ENCODE assay signal across 8 cellular contexts in the genomic region with DNA sequence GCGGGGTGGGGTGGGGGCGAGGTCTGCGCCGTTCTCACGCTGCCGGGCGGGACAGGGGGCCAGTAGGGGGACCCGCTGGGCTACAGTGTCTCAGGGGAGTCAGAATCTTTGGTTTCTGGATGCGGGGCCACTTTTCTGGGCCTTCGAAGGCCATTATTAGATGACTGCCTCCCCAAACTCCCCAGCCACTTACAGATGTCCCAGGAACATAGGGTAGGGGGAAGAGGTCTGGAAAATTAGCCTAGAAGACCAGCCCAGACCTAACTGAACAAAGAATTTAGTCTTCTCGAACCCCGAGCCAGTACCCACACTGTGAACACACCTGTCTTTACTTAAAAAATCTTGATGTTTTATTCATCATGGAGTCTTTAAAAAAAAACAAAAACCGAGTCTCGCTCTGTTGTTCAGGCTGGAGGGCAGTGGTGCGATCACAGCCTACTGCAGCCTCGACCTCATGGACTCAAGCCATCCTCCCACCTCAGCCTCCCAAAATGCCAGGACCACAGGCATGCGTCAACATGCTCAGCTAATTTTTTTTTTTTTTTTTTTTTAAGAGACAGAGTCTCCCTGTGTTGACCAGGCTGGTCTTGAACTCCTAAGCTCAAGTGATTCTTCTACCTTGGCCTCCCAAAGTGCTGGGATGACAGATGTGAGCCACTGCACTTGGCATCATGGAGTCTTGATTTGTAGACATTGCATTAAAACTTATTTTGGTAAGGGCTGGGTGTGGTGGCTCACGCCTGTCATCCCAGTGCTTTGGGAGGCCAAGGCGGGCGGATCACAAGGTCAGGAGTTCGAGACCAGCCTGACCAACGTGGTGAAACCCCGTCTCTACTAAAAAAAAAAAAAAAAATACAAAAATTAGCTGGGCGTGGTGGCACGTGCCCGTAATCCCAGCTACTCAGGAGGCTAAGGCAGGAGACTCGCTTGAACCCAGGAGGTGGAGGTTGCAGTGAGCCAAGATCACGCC. TPM values are rescaled to one million over a fixed set of nuclear protein-coding genes. Genes with fewer than 3 reads are reported as not detected.
DNase-seq lines count a peak whose midpoint lies in the region; ATAC-seq and TF ChIP-seq lines count a peak whose summit lies in the region.

No MANE protein-coding gene starts in this region.

- H3K27me3 ChIP-seq in Caco-2 (replicated peaks; ENCODE audit: control insufficient read depth, insufficient read depth, low read length) (no peaks in the 10 kb centered on the region), Peyer's patch (no peaks in the 10 kb centered on the region), psoas muscle (ENCODE audit: insufficient read depth in 3 of 3, low read length in 2 of 3) (no peaks in the 10 kb centered on the region)

- H3K4me3 ChIP-seq in Caco-2 (ENCODE audit: low read depth, low read length) (peak overlapping the region; percentile 61), Peyer's patch (peak overlapping the region; percentile 45 to 56 (median 46)), foreskin fibroblast (ENCODE audit: low read depth in 1 of 2, low read length in 2 of 2) (peak overlapping the region; percentile 49 to 57), psoas muscle (peak overlapping the region; percentile 61)

- H3K4me1 ChIP-seq in Caco-2 (peaks cover 31% of the 10 kb centered on the region), Peyer's patch (peaks cover 0 to 72% (median 17%) of the 10 kb centered on the region in 4 donors), psoas muscle (peaks cover 53% of the 10 kb centered on the region)

- CTCF ChIA-PET in Caco-2 (lab: Charles Lee): interaction anchor here (0.7 to 1.7 kb wide), 11 partner anchors 14 to 120 kb away, joined by 3 to 13 read pairs (median 6); no protein-coding TSS in a partner anchor

- peak overlapping the region; percentile 52 to 82 (median 78) for H3K27ac ChIP-seq in Peyer's patch
- peak overlapping the region; percentile 87 for H3K27ac ChIP-seq in psoas muscle

- H3K36me3 Mint-ChIP-seq in Caco-2 (ENCODE audit: insufficient read depth, unreplicated experiment): peaks cover 12% of the 10 kb centered on the region

- TSS peak; percentile 59 for BruUV-seq in Caco-2 (replicated peaks; lab: Mats Ljungman, UMichigan)

- H3K4me1 Mint-ChIP-seq in Caco-2 (ENCODE audit: low read depth, unreplicated experiment): peaks cover 16% of the 10 kb centered on the region

- H3K27me3 Mint-ChIP-seq in Caco-2 (ENCODE audit: insufficient read depth, unreplicated experiment): no peaks in the 10 kb centered on the region

- H3K36me3 ChIP-seq in Caco-2 (ENCODE audit: control insufficient read depth, insufficient read depth, low read length) (no peaks in the 10 kb centered on the region), Peyer's patch (no peaks in the 10 kb centered on the region), psoas muscle (ENCODE audit: insufficient read depth in 1 of 2, low read depth in 1 of 2) (no peaks in the 10 kb centered on the region)

- POLR2A ChIA-PET in Caco-2 (lab: Charles Lee): interaction anchor here (0.5 to 2.5 kb wide), 3 partner anchors 17 to 59 kb away, joined by 3 to 14 read pairs (median 3); a partner anchor contains a TSS

- H3K9me3 ChIP-seq in Caco-2 (no peaks in the 10 kb centered on the region), Peyer's patch (no peaks in the 10 kb centered on the region), psoas muscle (no peaks in the 10 kb centered on the region)

- H3K9me3 Mint-ChIP-seq in Caco-2 (ENCODE audit: unreplicated experiment): no peaks in the 10 kb centered on the region

- WGBS in psoas muscle, 3 donors: 54 to 62% (median 57%) methylated on average over 28 of the region's 28 CpGs

- DNase-seq in Caco-2 (no peak), Peyer's patch (no peak), foreskin fibroblast (no peak), psoas muscle (no peak), hepatic stellate cell (ENCODE audit: low spot score) (no peak), LoVo (ENCODE audit: low spot score) (no peak)

- peak overlapping the region; percentile 92 for H3K27ac Mint-ChIP-seq in Caco-2 (ENCODE audit: unreplicated experiment)

- H3K4me3 Mint-ChIP-seq in Caco-2 (ENCODE audit: unreplicated experiment): peak overlapping the region; percentile 85

- TF ChIP-seq POLR2A in Peyer's patch (IDR thresholded peaks at IDR 0.05): no peak

- ATAC-seq in psoas muscle: no peak
- no peak for ATAC-seq in GM21737 (IDR thresholded peaks at IDR 0.05; ENCODE audit: unreplicated experiment)
- ATAC-seq in HG03520 (IDR thresholded peaks at IDR 0.05; ENCODE audit: unreplicated experiment): no peak

- intact Hi-C loops in Caco-2 (cut with micrococcal nuclease; ENCODE audit: unreplicated experiment) (no loop called here), psoas muscle (cut with DNase I) (loop anchor here in 1 of 2 donors (5.0 kb wide), 2 partner anchors 38 to 118 kb away; no protein-coding TSS in a partner anchor)

- peak; percentile 30 to 44 for TF ChIP-seq CTCF in Caco-2 (IDR thresholded peaks at IDR 0.05; ENCODE audit: insufficient read depth in 1 of 2, low read depth in 1 of 2, low read length in 1 of 2, severe bottlenecking in 1 of 2, unreplicated experiment in 1 of 2)
- TF ChIP-seq CTCF in Peyer's patch (IDR thresholded peaks at IDR 0.05): no peak
- TF ChIP-seq CTCF in foreskin fibroblast (IDR thresholded peaks at IDR 0.05; ENCODE audit: low read depth, low read length): no peak
- no peak for TF ChIP-seq CTCF in psoas muscle (IDR thresholded peaks at IDR 0.05)

RNA-seq across cellular contexts. Expression of a gene that starts 3.3 kb away (rescaled TPM):
- total RNA-seq in Caco-2 (2022): 80.7 and 81.3 TPM in 2 replicates
- total RNA-seq in Peyer's patch: 10 to 100 TPM in 3 of 4 donors, 1 to 10 TPM in 1; 4.4 to 25.6 (median 19.5) TPM
- 10 to 100 TPM; 29.6 to 80.7 (median 41.6) TPM for total RNA-seq in psoas muscle
- polyA plus RNA-seq in psoas muscle: 10 to 100 TPM; 29.1 to 39.7 (median 39.1) TPM

RNA-seq across cellular contexts. Expression of a gene that starts 3.4 kb away (rescaled TPM):
- not detected in 2 replicates for total RNA-seq in Caco-2 (2022)
- total RNA-seq in Peyer's patch: not detected
- total RNA-seq in psoas muscle: under 1 TPM in 3 of 4 donors, not detected in 1; 0.34 to 0.54 (median 0.36) TPM
- polyA plus RNA-seq in psoas muscle: under 1 TPM in 2 of 3 donors, not detected in 1; 0.09 to 0.61 TPM

RNA-seq across cellular contexts. Expression of a gene that starts 26.8 kb away (rescaled TPM):
- total RNA-seq in Caco-2 (2022) (967 and 1,046 TPM in 2 replicates), Peyer's patch (100 to 1,000 TPM; 181 to 330 (median 254) TPM), psoas muscle (1,000 to 10,000 TPM; 1,150 to 1,595 (median 1,339) TPM)
- 1,000 to 10,000 TPM in 2 of 3 donors, 100 to 1,000 TPM in 1; 743 to 1,128 (median 1,033) TPM for polyA plus RNA-seq in psoas muscle

RNA-seq across cellular contexts. Expression of a gene that starts 37.2 kb away (rescaled TPM):
- total RNA-seq in Caco-2 (2022): 44.6 and 44.8 TPM in 2 replicates
- 10 to 100 TPM; 10.7 to 35.2 (median 26.5) TPM for total RNA-seq in Peyer's patch
- 10 to 100 TPM; 10.9 to 23.3 (median 18.0) TPM for total RNA-seq in psoas muscle
- 10 to 100 TPM; 16.0 to 23.6 (median 20.8) TPM for polyA plus RNA-seq in psoas muscle

RNA-seq across cellular contexts. Expression of a gene that starts 45.3 kb away (rescaled TPM):
- total RNA-seq in Caco-2 (2022): 8.4 and 10.1 TPM in 2 replicates
- total RNA-seq in Peyer's patch: 10 to 100 TPM; 16.9 to 36.3 (median 24.9) TPM
- total RNA-seq in psoas muscle: 1 to 10 TPM; 2.1 to 5.0 (median 3.0) TPM
- 1 to 10 TPM; 2.8 to 5.2 (median 4.0) TPM for polyA plus RNA-seq in psoas muscle

Comparison
In these comparisons a context has a peak if more than half of its experiments do, and no peak if none do; other contexts are left out.
1. CTCF ChIP-seq: peak in Caco-2 (2 of 2); none in Peyer's patch (0 of 6), foreskin fibroblast (single experiment) and psoas muscle (single experiment).
2. Peak in every context shown above with its lines, with median percentiles within 50 percentile points of each other: H3K4me3 ChIP-seq.